In the genomic region with DNA sequence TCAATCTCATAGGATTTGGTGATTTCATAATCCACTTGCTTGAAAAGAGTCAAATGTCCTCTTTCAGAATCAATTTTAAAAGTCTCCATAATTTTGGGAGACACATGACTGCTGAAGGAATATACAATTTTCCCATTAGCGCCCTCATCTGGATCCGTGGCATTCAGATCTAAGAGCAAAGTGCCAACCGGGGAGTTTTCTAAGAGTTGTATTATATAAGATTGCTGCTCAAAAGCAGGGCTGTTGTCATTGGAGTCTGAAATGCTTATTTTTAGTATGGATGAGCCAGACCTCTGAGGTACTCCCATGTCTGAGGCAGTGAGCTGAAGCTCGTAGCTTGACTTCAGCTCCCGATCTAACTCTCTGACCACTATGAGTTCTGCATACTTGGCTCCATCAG, we compare ENCODE assay signal across 9 cellular contexts. TPM values are rescaled to one million over a fixed set of nuclear protein-coding genes. Genes with fewer than 3 reads are reported as not detected.
DNase-seq lines count a peak whose midpoint lies in the region; ATAC-seq, FAIRE-seq and TF ChIP-seq lines count a peak whose summit lies in the region.
"Had no signal": no experiment of that assay in that cellular context is flagged by ENCODE, and none has a peak within 500 bp of the region (broad histone marks: within the 10 kb centered on the region; RNA-seq: fewer than 3 reads in every experiment).

No MANE protein-coding gene starts in this region.

- peak overlapping the region; percentile 87 for H3K27ac ChIP-seq in IMR-90 (ENCODE audit: insufficient read depth, low read length)
- no peak overlapping the region for H3K27ac ChIP-seq in H1 (ENCODE audit: low read depth, low read length)
- no peak overlapping the region for H3K27ac ChIP-seq in mesenchymal stem cell (ENCODE audit: low read length, poor library complexity, severe bottlenecking)
- H3K27ac ChIP-seq in tibial nerve = peak overlapping the region; percentile 28 to 87 (median 62)

- peak overlapping the region; percentile 39 for H2BK120ac ChIP-seq in IMR-90 (ENCODE audit: low read depth, low read length)
- H2BK120ac ChIP-seq in H1 (replicated peaks; ENCODE audit: low read depth, low read length) = no peak overlapping the region
- H2BK120ac ChIP-seq in mesenchymal stem cell (ENCODE audit: low read depth, low read length) = no peak overlapping the region

- TF ChIP-seq CTCF in IMR-90 (conservative IDR thresholded peaks at IDR 0.05; ENCODE audit: low read depth, low read length) = peak; percentile 48
- TF ChIP-seq CTCF in H1 (IDR thresholded peaks at IDR 0.05; ENCODE audit: control extremely low read depth in 1 of 3, insufficient read depth in 1 of 3, low read depth in 1 of 3, low read length in 3 of 3) = peak in 2 of 3 experiments; percentile 8 to 38; a peak in 2 of 4 replicates
- TF ChIP-seq CTCF in tibial nerve (IDR thresholded peaks at IDR 0.05) = peak in 3 of 5 experiments; percentile 23 to 35 (median 30)

- TF ChIP-seq RAD21 in IMR-90 (IDR thresholded peaks at IDR 0.05; ENCODE audit: low read length) (peak; percentile 50), H1 (IDR thresholded peaks at IDR 0.05 in 1 of 2, conservative IDR thresholded peaks at IDR 0.05 in 1 of 2; ENCODE audit: low read depth in 2 of 2, low read length in 2 of 2) (peak; percentile 32 to 48; a peak in 2 of 4 replicates)

- H3K9me1 ChIP-seq in IMR-90 (ENCODE audit: insufficient read depth, low read length) = no peaks in the 10 kb centered on the region

- H3K4me1 ChIP-seq in IMR-90 (ENCODE audit: control insufficient read depth, insufficient read depth, low read length) = peaks cover 2% of the 10 kb centered on the region; the same call in 1 of the 2 replicates
- peaks cover 2 to 25% (median 9%) of the 10 kb centered on the region in 4 experiments; a peak in 5 of 7 replicates for H3K4me1 ChIP-seq in H1 (replicated peaks in 1 of 4; ENCODE audit: control insufficient read depth in 3 of 4, insufficient read depth in 4 of 4, low read length in 3 of 4)
- no peaks in the 10 kb centered on the region for H3K4me1 ChIP-seq in mesenchymal stem cell (ENCODE audit: control insufficient read depth, insufficient read depth, low read depth, low read length)
- H3K4me1 ChIP-seq in tibial nerve = peaks cover 0 to 22% (median 3%) of the 10 kb centered on the region in 4 donors

- TF ChIP-seq POLR2A in IMR-90 (IDR thresholded peaks at IDR 0.05; ENCODE audit: low read depth, low read length) = no peak
- no peak for TF ChIP-seq POLR2A in H1 (IDR thresholded peaks at IDR 0.05; ENCODE audit: control extremely low read depth in 1 of 2, low read depth in 2 of 2, low read length in 2 of 2)
- no peak for TF ChIP-seq POLR2A in tibial nerve (IDR thresholded peaks at IDR 0.05)

- peak overlapping the region; percentile 92 for H3K23ac ChIP-seq in IMR-90 (ENCODE audit: low read depth, low read length)
- no peak overlapping the region for H3K23ac ChIP-seq in H1 (ENCODE audit: insufficient read length)
- no peak overlapping the region for H3K23ac ChIP-seq in mesenchymal stem cell (ENCODE audit: low read length in 2 of 2)

- H3K79me2 ChIP-seq in H1 (ENCODE audit: control insufficient read depth in 1 of 2, insufficient read depth in 2 of 2, low read length in 2 of 2) = peaks cover 17 to 62% of the 10 kb centered on the region in 2 experiments; a peak in 3 of 4 replicates

- peak overlapping the region; percentile 94 for H4K91ac ChIP-seq in IMR-90 (ENCODE audit: insufficient read depth, low read depth, low read length)
- no peak overlapping the region for H4K91ac ChIP-seq in H1 (replicated peaks; ENCODE audit: insufficient read length, low read length)
- no peak overlapping the region for H4K91ac ChIP-seq in mesenchymal stem cell (ENCODE audit: low read length)

- peak overlapping the region; percentile 97 for H3K56ac ChIP-seq in IMR-90 (ENCODE audit: extremely low read depth, insufficient read depth, low read length)
- no peak overlapping the region for H3K56ac ChIP-seq in H1 (replicated peaks; ENCODE audit: insufficient read length, low read depth, low read length)

- peak overlapping the region; percentile 32 for H2AK9ac ChIP-seq in IMR-90 (replicated peaks; ENCODE audit: low read depth, low read length, poor library complexity)

- H3K36me3 ChIP-seq in IMR-90 (ENCODE audit: control insufficient read depth, insufficient read depth, low read length) = peaks cover 34% of the 10 kb centered on the region
- H3K36me3 ChIP-seq in H1 (ENCODE audit: control insufficient read depth in 2 of 4, insufficient read depth in 4 of 4, low read length in 3 of 4) = peaks cover 0 to 47% (median 21%) of the 10 kb centered on the region in 4 experiments; a peak in 6 of 8 replicates
- peaks cover 0 to 46% of the 10 kb centered on the region in 2 experiments for H3K36me3 ChIP-seq in mesenchymal stem cell (ENCODE audit: control insufficient read depth in 1 of 2, insufficient read depth in 2 of 2, low read depth in 1 of 2, low read length in 2 of 2)
- no peaks in the 10 kb centered on the region for H3K36me3 ChIP-seq in tibial nerve

- H3K4ac ChIP-seq in IMR-90 (ENCODE audit: low read depth, low read length) (peak overlapping the region; percentile 54), H1 (replicated peaks; ENCODE audit: insufficient read length, low read depth, low read length) (no peak overlapping the region), mesenchymal stem cell (ENCODE audit: low read depth in 1 of 2, low read length in 2 of 2) (peak overlapping the region in 1 of 2 experiments; percentile 32)

- peak; percentile 4 for ATAC-seq in IMR-90 (ENCODE audit: low read depth)
- ATAC-seq: left lobe of liver had no signal

- H2BK15ac ChIP-seq in IMR-90 (ENCODE audit: low read depth, low read length) (peak overlapping the region; percentile 73; the same call in 2 of the 3 replicates), H1 (ENCODE audit: low read length) (no peak overlapping the region), mesenchymal stem cell (ENCODE audit: low read depth, poor library complexity, severe bottlenecking) (no peak overlapping the region)

- intact Hi-C loops in IMR-90 (cut with micrococcal nuclease) = loop anchor here (1.0 to 5.0 kb wide), 8 partner anchors 133 to 1151 kb away; no protein-coding TSS in a partner anchor

- CTCF ChIA-PET in IMR-90 (lab: Yijun Ruan, JAX) (interaction anchor here (1.3 to 2.0 kb wide), 5 partner anchors 117 to 1340 kb away, joined by 3 to 8 read pairs (median 5); no protein-coding TSS in a partner anchor), H1 (lab: Charles Lee; ENCODE audit: partially characterized antibody) (interaction anchor here (1.0 to 1.8 kb wide), 6 partner anchors 8 to 406 kb away, joined by 3 to 6 read pairs (median 4); no protein-coding TSS in a partner anchor)

- H2BK20ac ChIP-seq in IMR-90 (ENCODE audit: low read depth, low read length) = 0 out of 2 replicates have a peak overlapping the region, but pooled peaks have one; percentile 18
- no peak overlapping the region for H2BK20ac ChIP-seq in H1 (ENCODE audit: low read length)

- H2BK12ac ChIP-seq in H1 (ENCODE audit: low read depth, low read length) (no peak overlapping the region), mesenchymal stem cell (ENCODE audit: low read length in 2 of 2) (no peak overlapping the region)

- in situ Hi-C loops in IMR-90 (cut with MboI; ENCODE audit: low sequenced_read_pairs) = loop anchor here (10.0 to 25.0 kb wide), 3 partner anchors 124 to 1156 kb away; no protein-coding TSS in a partner anchor

- H3K4me3 ChIP-seq in IMR-90 (ENCODE audit: insufficient read depth, low read depth, low read length) = peak overlapping the region; percentile 62
- H3K4me3 ChIP-seq in H1 (ENCODE audit: extremely low read depth in 1 of 4, insufficient read depth in 2 of 4, low read depth in 3 of 4, low read length in 4 of 4) = peak overlapping the region; percentile 85 to 97 (median 93)
- peak overlapping the region in 1 of 2 experiments; percentile 99 for H3K4me3 ChIP-seq in mesenchymal stem cell (ENCODE audit: insufficient read depth in 1 of 2, low read depth in 1 of 2, low read length in 2 of 2)
- peak overlapping the region; percentile 31 to 55 (median 46) for H3K4me3 ChIP-seq in tibial nerve

- DNase-seq in IMR-90 = peak; percentile 65
- DNase-seq in H1 (ENCODE audit: low read depth in 1 of 2, low spot score in 2 of 2) = no peak
- peak; percentile 58 for DNase-seq in mesenchymal stem cell
- peak in 1 of 2 donors; percentile 65 for DNase-seq in tibial nerve (ENCODE audit: low spot score in 2 of 2)
- no peak for DNase-seq in DMS153 treated with DMSO at 0.1 percent for 48 hours (lab: John Stamatoyannopoulos, UW; ENCODE audit: unreplicated experiment)
- DNase-seq in stimulated activated CD8-positive, alpha-beta memory T cell treated with anti-CD3 and anti-CD28 coated beads, Interleukin-4, amount 100 ng/mL, for 48 hours = no peak
- DNase-seq in activated effector memory CD4-positive, alpha-beta T cell treated with Interleukin-2 at 50 U/mL for 16 hours = no peak
- no peak for DNase-seq in NCI-H2029 treated with DMSO at 0.1 percent for 48 hours (lab: John Stamatoyannopoulos, UW)

- dilution Hi-C loops in IMR-90 (cut with HindIII; ENCODE audit: low sequenced_read_pairs, unreplicated experiment) = no loop called here

- TF ChIP-seq EP300 in H1 (IDR thresholded peaks at IDR 0.05; ENCODE audit: borderline replicate concordance in 1 of 2, low read depth in 2 of 2, low read length in 2 of 2) (no peak), tibial nerve (IDR thresholded peaks at IDR 0.05) (peak in 1 of 2 donors; percentile 27)

- BruUV-seq in IMR-90 (replicated peaks; lab: Mats Ljungman, UMichigan) = no TSS peak

- H4K5ac ChIP-seq in IMR-90 (ENCODE audit: low read depth, low read length) (peak overlapping the region; percentile 19), H1 (ENCODE audit: insufficient read length, low read depth, low read length) (no peak overlapping the region)

- H3K79me1 ChIP-seq in IMR-90 (ENCODE audit: low read depth in 1 of 2, low read length in 2 of 2) = peaks cover 8 to 16% of the 10 kb centered on the region in 2 experiments; a peak in 3 of 4 replicates
- H3K79me1 ChIP-seq in H1 (ENCODE audit: low read depth, low read length) = no peaks in the 10 kb centered on the region
- H3K79me1 ChIP-seq in mesenchymal stem cell (replicated peaks; ENCODE audit: low read length, poor library complexity, severe bottlenecking) = peaks cover 6% of the 10 kb centered on the region

- POLR2A ChIA-PET in IMR-90 (lab: Charles Lee; ENCODE audit: unreplicated experiment) = interaction anchor here (0.8 to 1.1 kb wide), 3 partner anchors 78 to 133 kb away, joined by 3 to 4 read pairs (median 3); no protein-coding TSS in a partner anchor
- POLR2A ChIA-PET in H1 (lab: Charles Lee; ENCODE audit: partially characterized antibody) = interaction anchor here (1.1 to 2.1 kb wide), 2 partner anchors 12 kb away, joined by 5 to 7 read pairs; no protein-coding TSS in a partner anchor

- H3K14ac ChIP-seq in IMR-90 (replicated peaks; ENCODE audit: low read depth, low read length) (peak overlapping the region; percentile 89), H1 (ENCODE audit: insufficient read length) (no peak overlapping the region), mesenchymal stem cell (ENCODE audit: low read length in 2 of 2) (no peak overlapping the region)

- H3K27me3 ChIP-seq in IMR-90 (ENCODE audit: control insufficient read depth, insufficient read depth, low read length) (no peaks in the 10 kb centered on the region), H1 (replicated peaks in 1 of 4; ENCODE audit: control insufficient read depth in 3 of 4, extremely low read depth in 1 of 4, insufficient read depth in 3 of 4, low read length in 3 of 4) (no peaks in the 10 kb centered on the region), mesenchymal stem cell (ENCODE audit: control insufficient read depth in 1 of 2, insufficient read depth in 1 of 2, low read length in 2 of 2) (no peaks in the 10 kb centered on the region), tibial nerve (no peaks in the 10 kb centered on the region)

- H3K18ac ChIP-seq in IMR-90 (ENCODE audit: low read depth, low read length) (peak overlapping the region; percentile 90), H1 (ENCODE audit: extremely low read depth, low read length) (0 out of 2 replicates have a peak overlapping the region, but pooled peaks have one; percentile 29), mesenchymal stem cell (ENCODE audit: low read depth in 1 of 2, low read length in 2 of 2) (peak overlapping the region; percentile 31 to 98)

- H3K4me2 ChIP-seq in IMR-90 (ENCODE audit: low read depth, low read length) (peak overlapping the region; percentile 95), H1 (ENCODE audit: insufficient read depth in 1 of 2, low read depth in 2 of 2, low read length in 2 of 2) (peak overlapping the region; percentile 77 to 91), mesenchymal stem cell (ENCODE audit: low read length, poor library complexity, severe bottlenecking) (peak overlapping the region; percentile 52)

- H2AFZ ChIP-seq in IMR-90 (replicated peaks; ENCODE audit: low read length, poor library complexity) = peak overlapping the region; percentile 82
- H2AFZ ChIP-seq in H1 (ENCODE audit: low read length) = no peak overlapping the region
- no peak overlapping the region for H2AFZ ChIP-seq in mesenchymal stem cell (ENCODE audit: low read depth, low read length)

- H4K8ac ChIP-seq in IMR-90 (ENCODE audit: low read depth in 2 of 2, low read length in 2 of 2) = peak overlapping the region; percentile 47 to 63
- no peak overlapping the region for H4K8ac ChIP-seq in H1 (ENCODE audit: extremely low read depth, insufficient read depth, low read length)
- no peak overlapping the region for H4K8ac ChIP-seq in mesenchymal stem cell (ENCODE audit: low read length)

- peaks cover 17% of the 10 kb centered on the region; the same call in 1 of the 2 replicates for H4K20me1 ChIP-seq in IMR-90 (ENCODE audit: insufficient read depth, low read length)
- peaks cover 6 to 13% of the 10 kb centered on the region in 2 experiments for H4K20me1 ChIP-seq in H1 (replicated peaks in 1 of 2; ENCODE audit: control insufficient read depth in 1 of 2, insufficient read depth in 2 of 2, low read length in 2 of 2)

- peak overlapping the region; percentile 76 for H2BK5ac ChIP-seq in IMR-90 (ENCODE audit: low read depth, low read length, poor library complexity, severe bottlenecking)
- no peak overlapping the region for H2BK5ac ChIP-seq in H1 (ENCODE audit: low read depth, low read length)
- H2BK5ac ChIP-seq in mesenchymal stem cell (ENCODE audit: low read depth, low read length, poor library complexity, severe bottlenecking) = no peak overlapping the region

- H3K9ac ChIP-seq in IMR-90 (ENCODE audit: low read depth, low read length) (peak overlapping the region; percentile 94), H1 (replicated peaks in 1 of 4; ENCODE audit: extremely low read depth in 1 of 4, low read depth in 3 of 4, low read length in 3 of 4) (peak overlapping the region in 2 of 4 experiments; percentile 73; a peak in 2 of 7 replicates), mesenchymal stem cell (ENCODE audit: low read length) (peak overlapping the region; percentile 96)

- H3K9me3 ChIP-seq in IMR-90 (ENCODE audit: control insufficient read depth, insufficient read depth, low read length) (no peaks in the 10 kb centered on the region), H1 (ENCODE audit: insufficient read depth in 2 of 2, low read depth in 1 of 2, low read length in 1 of 2) (no peaks in the 10 kb centered on the region), mesenchymal stem cell (ENCODE audit: control insufficient read depth, low read length) (no peaks in the 10 kb centered on the region), tibial nerve (no peaks in the 10 kb centered on the region)

- H3K23me2 ChIP-seq in H1 (ENCODE audit: low read depth, low read length) = no peaks in the 10 kb centered on the region

- no CpG with 5 or more reads among the region's 5 CpGs for WGBS in IMR-90 (ENCODE audit: extremely low coverage in 2 of 2, insufficient read length in 1 of 2), 2 experiments
- WGBS in H1 (ENCODE audit: extremely low coverage in 1 of 2, insufficient coverage in 1 of 2, insufficient read length in 1 of 2, insufficient replicate concordance in 2 of 2, low coverage in 1 of 2, low lambda C conversion rate in 2 of 2, missing lambda C conversion rate in 1 of 2), 2 experiments = 5% methylated on average over 5 of the region's 5 CpGs; no CpG with 5 or more reads in 1 of the 2 experiments
- 1% methylated on average over 3 of the region's 5 CpGs for whole genome bisulfite sequencing in mesenchymal stem cell
- WGBS in tibial nerve, 2 donors = 20 to 31% methylated on average over 5 of the region's 5 CpGs

- FAIRE-seq in H1 (lab: Jason Lieb, UNC) = no peak

- no peak overlapping the region for H2AK5ac ChIP-seq in IMR-90 (ENCODE audit: low read depth, low read length)
- H2AK5ac ChIP-seq in H1 (ENCODE audit: low read depth, low read length) = no peak overlapping the region
- no peak overlapping the region for H2AK5ac ChIP-seq in mesenchymal stem cell (ENCODE audit: low read length, severe bottlenecking)

RNA-seq across cellular contexts. Expression of a gene that starts 1.2 kb away (rescaled TPM):
- total RNA-seq in IMR-90 (2012; rRNA removed) (108 and 119 TPM in 2 replicates), tibial nerve (10 to 100 TPM; 49.6 to 61.3 (median 54.3) TPM)
- polyA plus RNA-seq in IMR-90 (2012; rRNA removed) (39.6 and 41.3 TPM in 2 replicates), H1 (2011; rRNA removed) (26.8 and 28.8 TPM in 2 replicates)
- 26.6 and 28.8 TPM in 2 replicates for polyA plus RNA-seq in IMR-90 (2012; cell fraction: cytosol; rRNA removed)
- 30.4 and 37.3 TPM in 2 replicates for polyA plus RNA-seq in IMR-90 (2012; cell fraction: nucleus; rRNA removed; ENCODE audit: low replicate concordance)
- total RNA-seq in H1 (2021; fragmentation: NEBNext Ultra II Directional; extraction: Animal tissue kit (Norgen Biotek cat#: 25700)) = 40.1 and 41.8 TPM in 2 replicates
- 30.2 TPM for polyA plus RNA-seq in H1 (2011; cell fraction: cytosol; rRNA removed)
- polyA plus RNA-seq in H1 (2011; cell fraction: nucleus; rRNA removed) = 33.4 TPM
- polyA plus RNA-seq in H1 (2012, experiment 1 of 2) = 32.3 to 37.8 TPM (median 32.5 TPM) in 4 replicates
- polyA plus RNA-seq in H1 (2012, experiment 2 of 2) = 2.0 TPM
- polyA plus RNA-seq in H1 (2013, experiment 1 of 2) = 42.3 TPM
- 38.6 TPM for polyA plus RNA-seq in H1 (2013, experiment 2 of 2)
- 89.8 and 93.5 TPM in 2 replicates for polyA minus RNA-seq in H1 (2011; rRNA and poly(A)+ RNA removed)
- polyA minus RNA-seq in H1 (2011; cell fraction: cytosol; rRNA and poly(A)+ RNA removed) = 41.8 TPM
- 62.9 TPM for polyA minus RNA-seq in H1 (2011; cell fraction: nucleus; rRNA and poly(A)+ RNA removed)
- 160 TPM for polyA plus RNA-seq in mesenchymal stem cell (2013, experiment 1 of 2)
- polyA plus RNA-seq in mesenchymal stem cell (2013, experiment 2 of 2) = 161 TPM

Comparison
In these comparisons a context has a peak if more than half of its experiments do, and no peak if none do; other contexts are left out.
1. DNase-seq: peak in IMR-90 (single experiment) and mesenchymal stem cell (single experiment); none in H1 (0 of 2), DMS153 treated with DMSO at 0.1 percent for 48 hours (single experiment), stimulated activated CD8-positive, alpha-beta memory T cell treated with anti-CD3 and anti-CD28 coated beads, Interleukin-4, amount 100 ng/mL, for 48 hours (single experiment), activated effector memory CD4-positive, alpha-beta T cell treated with Interleukin-2 at 50 U/mL for 16 hours (single experiment) and NCI-H2029 treated with DMSO at 0.1 percent for 48 hours (single experiment).
2. H3K18ac ChIP-seq: peak in every context shown above with its lines; median percentile 90 in IMR-90; 64 in mesenchymal stem cell; 29 in H1.
3. H3K27ac ChIP-seq: peak in IMR-90 (single experiment) and tibial nerve (4 of 4); none in H1 (single experiment) and mesenchymal stem cell (single experiment).
4. H4K8ac ChIP-seq: peak in IMR-90 (2 of 2); none in H1 (single experiment) and mesenchymal stem cell (single experiment).
5. Peak in every context shown above with its lines, with median percentiles within 50 percentile points of each other: H3K4me2 ChIP-seq and CTCF ChIP-seq.